Comparison of ENCODE assay signal across 11 cellular contexts in genomic region chr10:117640406-117640805, GRCh38.
"Had no signal": no experiment of that assay in that cellular context is flagged by ENCODE, and none has a peak within 500 bp of the region (broad histone marks: within the 10 kb centered on the region; RNA-seq: fewer than 3 reads in every experiment).

No MANE protein-coding gene starts in this region.

- H3K9ac ChIP-seq: GM23248 had no signal

- H3K4me2 ChIP-seq: GM23338 had no signal

- H3K27ac ChIP-seq: GM23248 had no signal

- H2AFZ ChIP-seq: GM23248, GM23338 had no signal

- H3K36me3 ChIP-seq: HAP-1 had no signal

- H3K4me1 ChIP-seq: HAP-1 had no signal

- H3K9me3 ChIP-seq: HAP-1 had no signal

- DNase-seq: GM23248, GOT3, H7, H9, HCEC 1CT, HFFc6 had no signal

- H3K4me3 ChIP-seq: GM23248, GM23338, HAP-1 had no signal

- FAIRE-seq: H1, H54 had no signal

- ATAC-seq: GM23338, HCT116 had no signal
